ENCODE assay signal across 26 cellular contexts in genomic region chr17:58354541-58355216, GRCh38. TPM values are rescaled to one million over a fixed set of nuclear protein-coding genes. Genes with fewer than 3 reads are reported as not detected.
DNase-seq lines count a peak whose midpoint lies in the region; ATAC-seq, FAIRE-seq and TF ChIP-seq lines count a peak whose summit lies in the region.
"Had no signal": no experiment of that assay in that cellular context is flagged by ENCODE, and none has a peak within 500 bp of the region (broad histone marks: within the 10 kb centered on the region; RNA-seq: fewer than 3 reads in every experiment).

No MANE protein-coding gene starts in this region.

- DNase-seq in T-helper 2 cell treated with Interferon-gamma antibody and Interleukin-4, amounts not matched to agents 5 μg/mL and 100 μg/mL, for 36 hours (ENCODE audit: low spot score) = no peak
- DNase-seq in T-helper 2 cell (no peak), H9 (no peak), K562 (ENCODE audit: extremely low read depth in 1 of 4, low spot score in 3 of 4) (peak in 1 of 4 experiments; percentile 7), nephron progenitor cell (no peak), ascending aorta (ENCODE audit: low spot score in 2 of 2) (no peak), urothelium cell line (ENCODE audit: low spot score) (no peak)
- DNase-seq: activated CD4-positive, alpha-beta T cell treated with anti-CD3 and anti-CD28 coated beads, Interleukin-2, amount 50 U/mL, for 4 hours; activated T-cell treated with anti-CD3 and anti-CD28 coated beads, Interleukin-2, amount 50 U/mL, for 4 hours; dermis blood vessel endothelial cell; DMS53; hippocampal formation; kidney; NCI-H524 treated with DMSO at 0.1 percent for 48 hours; small intestine; stimulated activated CD4-positive, alpha-beta T cell treated with anti-CD3 and anti-CD28 coated beads, Interleukin-2, amount 100 ng/mL, for 48 hours; stomach; upper lobe of left lung; WERI-Rb-1 had no signal

- H3K4me2 ChIP-seq in H9 (ENCODE audit: insufficient read depth, insufficient read length, low read length) (no peak overlapping the region), K562 (ENCODE audit: insufficient read depth, low read length) (no peak overlapping the region; the same call in 1 of the 2 replicates)

- H3K23ac ChIP-seq in H9 (ENCODE audit: insufficient read length, low read depth, low read length) = no peak overlapping the region

- no peak overlapping the region for H2BK120ac ChIP-seq in H9 (ENCODE audit: low read depth, low read length, poor library complexity, severe bottlenecking)

- intact Hi-C loops in K562 (cut with micrococcal nuclease) (loop anchor here (5.0 kb wide), 1 partner anchor 83 kb away; no protein-coding TSS in a partner anchor), ascending aorta (cut with DNase I) (loop anchor here (5.0 to 10.0 kb wide), 2 partner anchors 502 to 750 kb away; partner anchors contain the start of genes MRPS23 and TRIM37)

- no peak overlapping the region for H4K8ac ChIP-seq in H9 (replicated peaks; ENCODE audit: insufficient read length, low read depth, low read length)

- H3K4me1 ChIP-seq in H9 (ENCODE audit: insufficient read depth, low read length) (no peaks in the 10 kb centered on the region), K562 (replicated peaks in 1 of 2; ENCODE audit: control insufficient read depth in 2 of 2, insufficient read depth in 2 of 2, low read length in 2 of 2) (peaks cover 20 to 23% of the 10 kb centered on the region in 2 experiments; a peak in 4 of 5 replicates), ascending aorta (peaks cover 2 to 3% of the 10 kb centered on the region in 2 donors)

- H3K18ac ChIP-seq in H9 (ENCODE audit: insufficient read length, low read depth, low read length) = no peak overlapping the region

- peak overlapping the region; percentile 49 for H3K27ac Mint-ChIP-seq in T-helper 2 cell treated with Interferon-gamma antibody and Interleukin-4, amounts not matched to agents 5 μg/mL and 100 μg/mL, for 36 hours
- H3K27ac Mint-ChIP-seq in H9 (peak overlapping the region in 1 of 3 experiments; percentile 68; a peak in 1 of 7 replicates), nephron progenitor cell (peak overlapping the region; percentile 15)

- H3K27ac ChIP-seq in H9 (ENCODE audit: insufficient read length, low read depth, low read length) (no peak overlapping the region), K562 (ENCODE audit: extremely low read depth, low read depth, low read length) (no peak overlapping the region; the same call in 2 of the 3 replicates), ascending aorta (no peak overlapping the region)
- H3K27ac ChIP-seq: C4-2B, upper lobe of left lung, WERI-Rb-1 had no signal

- no peaks in the 10 kb centered on the region for H4K20me1 ChIP-seq in H9 (ENCODE audit: control insufficient read depth, insufficient read depth, insufficient read length)
- H4K20me1 ChIP-seq in K562 (replicated peaks; ENCODE audit: control insufficient read depth, insufficient read depth, low read length) = no peaks in the 10 kb centered on the region; the same call in 1 of the 2 replicates

- peaks cover 5% of the 10 kb centered on the region; the same call in 1 of the 2 replicates for H3K79me2 ChIP-seq in H9 (ENCODE audit: insufficient read depth, low read length)
- peaks cover 30% of the 10 kb centered on the region for H3K79me2 ChIP-seq in K562 (ENCODE audit: control insufficient read depth, insufficient read depth, low read length)

- no peaks in the 10 kb centered on the region for H3K9me3 Mint-ChIP-seq in T-helper 2 cell treated with Interferon-gamma antibody and Interleukin-4, amounts not matched to agents 5 μg/mL and 100 μg/mL, for 36 hours
- no peaks in the 10 kb centered on the region for H3K9me3 Mint-ChIP-seq in H9
- H3K9me3 Mint-ChIP-seq in nephron progenitor cell = no peaks in the 10 kb centered on the region
- H3K9me3 Mint-ChIP-seq: activated T-cell treated with anti-CD3 and anti-CD28 coated beads, Interleukin-2, amount 50 U/mL, for 4 hours; nephron had no signal

- H3K9me3 ChIP-seq in H9 (ENCODE audit: control insufficient read depth, low read depth, low read length) (no peaks in the 10 kb centered on the region), K562 (replicated peaks; ENCODE audit: control insufficient read depth, insufficient read depth, low read depth, low read length) (no peaks in the 10 kb centered on the region), ascending aorta (no peaks in the 10 kb centered on the region)
- H3K9me3 ChIP-seq: breast epithelium, stomach, upper lobe of left lung had no signal

- H3K27me3 ChIP-seq in H9 (ENCODE audit: insufficient read depth, low read length) (no peaks in the 10 kb centered on the region), K562 (ENCODE audit: control insufficient read depth in 2 of 2, insufficient read depth in 2 of 2, low read length in 2 of 2) (no peaks in the 10 kb centered on the region), ascending aorta (no peaks in the 10 kb centered on the region)
- H3K27me3 ChIP-seq: breast epithelium, stomach, upper lobe of left lung had no signal

- H3K27me3 Mint-ChIP-seq in T-helper 2 cell treated with Interferon-gamma antibody and Interleukin-4, amounts not matched to agents 5 μg/mL and 100 μg/mL, for 36 hours (ENCODE audit: low read depth) = no peaks in the 10 kb centered on the region
- H3K27me3 Mint-ChIP-seq in H9 (ENCODE audit: low read depth) (peaks cover 5% of the 10 kb centered on the region; the same call in 1 of the 2 replicates), nephron progenitor cell (ENCODE audit: low read depth, poor library complexity) (peaks cover 2% of the 10 kb centered on the region)

- H4K91ac ChIP-seq in H9 (ENCODE audit: insufficient read length, low read depth, low read length) = no peak overlapping the region

- CTCF ChIA-PET in K562 (lab: Yijun Ruan, JAX; ENCODE audit: low intra/inter-chr PET ratio) = no interaction called here

- H4K5ac ChIP-seq in H9 (ENCODE audit: insufficient read length, low read depth, low read length) = no peak overlapping the region

- H3K4me3 Mint-ChIP-seq in T-helper 2 cell treated with Interferon-gamma antibody and Interleukin-4, amounts not matched to agents 5 μg/mL and 100 μg/mL, for 36 hours = no peak overlapping the region
- no peak overlapping the region for H3K4me3 Mint-ChIP-seq in H9
- no peak overlapping the region for H3K4me3 Mint-ChIP-seq in nephron progenitor cell

- H3K14ac ChIP-seq in H9 (ENCODE audit: insufficient read depth, low read length) = no peak overlapping the region; the same call in 1 of the 2 replicates

- H3T11ph ChIP-seq in H9 (ENCODE audit: low read length) = no peak overlapping the region

- ATAC-seq in K562 (no peak), GM21717 (IDR thresholded peaks at IDR 0.05; ENCODE audit: unreplicated experiment) (no peak)
- ATAC-seq: activated T-cell treated with anti-CD3 and anti-CD28 coated beads, Interleukin-2, amount 50 U/mL, for 4 hours; Right ventricle myocardium inferior had no signal

- no TSS peak for BruUV-seq in K562 (replicated peaks; lab: Mats Ljungman, UMichigan)

- H2AFZ ChIP-seq in H9 (ENCODE audit: low read length) (no peak overlapping the region), K562 (ENCODE audit: low read depth, low read length) (peak overlapping the region; percentile 41)

- no peak overlapping the region for H2BK15ac ChIP-seq in H9 (ENCODE audit: low read depth, low read length)

- no CpG with 5 or more reads among the region's 6 CpGs for WGBS in H9 (ENCODE audit: extremely low coverage, insufficient read length, low lambda C conversion rate)
- 45% methylated on average over 4 of the region's 6 CpGs for WGBS in K562 (ENCODE audit: insufficient coverage, low coverage, missing lambda C conversion rate)

- peaks cover 10% of the 10 kb centered on the region for H3K23me2 ChIP-seq in H9 (ENCODE audit: insufficient read length, low read depth, low read length, poor library complexity, severe bottlenecking)

- no peak for TF ChIP-seq EP300 in K562 (IDR thresholded peaks at IDR 0.05; ENCODE audit: low read length)

- H3K4me3 ChIP-seq in K562 = no peak overlapping the region
- no peak overlapping the region for H3K4me3 ChIP-seq in ascending aorta
- H3K4me3 ChIP-seq: breast epithelium, stomach, upper lobe of left lung had no signal

- H3K4me1 Mint-ChIP-seq in T-helper 2 cell treated with Interferon-gamma antibody and Interleukin-4, amounts not matched to agents 5 μg/mL and 100 μg/mL, for 36 hours (ENCODE audit: low read depth) = peaks cover 31% of the 10 kb centered on the region
- peaks cover 12 to 15% of the 10 kb centered on the region in 2 experiments for H3K4me1 Mint-ChIP-seq in H9
- H3K4me1 Mint-ChIP-seq in nephron progenitor cell = peaks cover 50% of the 10 kb centered on the region

- peak overlapping the region; percentile 12 for H2BK12ac ChIP-seq in H9 (ENCODE audit: insufficient read length, low read depth, low read length)

- no peak overlapping the region for H3K4ac ChIP-seq in H9 (ENCODE audit: low read depth, low read length)

- H3K36me3 Mint-ChIP-seq in T-helper 2 cell treated with Interferon-gamma antibody and Interleukin-4, amounts not matched to agents 5 μg/mL and 100 μg/mL, for 36 hours (ENCODE audit: low read depth) = peaks cover 43% of the 10 kb centered on the region
- H3K36me3 Mint-ChIP-seq in H9 (ENCODE audit: insufficient read depth in 1 of 3, low read depth in 3 of 3) (peaks cover 6 to 13% (median 12%) of the 10 kb centered on the region in 3 experiments; a peak in 6 of 7 replicates), nephron progenitor cell (ENCODE audit: low read depth) (peaks cover 14% of the 10 kb centered on the region)

- no peak overlapping the region for H2AK5ac ChIP-seq in H9 (ENCODE audit: insufficient read length, low read length)

- TF ChIP-seq POLR2A in K562 (conservative IDR thresholded peaks at IDR 0.05) = no peak

- H3K9ac ChIP-seq in H9 (ENCODE audit: extremely low read depth, insufficient read length, low read length) (no peak overlapping the region), K562 (ENCODE audit: insufficient read depth in 1 of 2, low read depth in 2 of 2, low read length in 2 of 2) (peak overlapping the region in 1 of 2 experiments; percentile 79; a peak in 2 of 4 replicates)

- H3K79me1 ChIP-seq in H9 (ENCODE audit: insufficient read depth, low read depth, low read length, poor library complexity, severe bottlenecking) = peaks cover 2% of the 10 kb centered on the region

- H3K56ac ChIP-seq in H9 (ENCODE audit: insufficient read length, low read depth, low read length) = no peak overlapping the region

- TF ChIP-seq RAD21 in K562 (CRISPR knock-in tag; conservative IDR thresholded peaks at IDR 0.05 in 1 of 2, IDR thresholded peaks at IDR 0.05 in 1 of 2) = no peak

- H3K36me3 ChIP-seq in K562 (ENCODE audit: control insufficient read depth, insufficient read depth, low read length) (peaks cover 10% of the 10 kb centered on the region), ascending aorta (peaks cover 7 to 10% of the 10 kb centered on the region in 2 donors)

- no peaks in the 10 kb centered on the region for H3K9me1 ChIP-seq in K562 (ENCODE audit: control insufficient read depth, insufficient read depth, low read length)

- POLR2A ChIA-PET in K562 (lab: Yijun Ruan, JAX) = interaction anchor here (0.7 to 17.7 kb wide), 8 partner anchors 9 to 71 kb away, joined by 3 to 257 read pairs (median 6); partner anchors contain the start of gene RNF43

- H2BK20ac ChIP-seq in H9 (ENCODE audit: low read depth, low read length, poor library complexity, severe bottlenecking) = no peak overlapping the region

- in situ Hi-C loops in K562 (cut with MboI) = no loop called here

- TF ChIP-seq CTCF in H9 (conservative IDR thresholded peaks at IDR 0.05) (no peak), K562 (IDR thresholded peaks at IDR 0.05 in 2 of 3, conservative IDR thresholded peaks at IDR 0.05 in 1 of 3; ENCODE audit: insufficient read depth in 2 of 3, low read depth in 1 of 3, low read length in 3 of 3) (no peak), nephron progenitor cell (IDR thresholded peaks at IDR 0.05) (no peak), ascending aorta (IDR thresholded peaks at IDR 0.05) (no peak)

- no peak overlapping the region for H2BK5ac ChIP-seq in H9 (ENCODE audit: insufficient read length, low read length)

- FAIRE-seq in K562 (lab: Jason Lieb, UNC) = no peak
- no peak for FAIRE-seq in urothelium cell line (lab: Jason Lieb, UNC)
- FAIRE-seq: kidney, small intestine had no signal

RNA-seq across cellular contexts. Expression of gene SUPT4H1, which starts 2.7 kb away (rescaled TPM):
- total RNA-seq in H9 (2021) = 107 and 109 TPM in 2 replicates
- total RNA-seq in K562 (2011; cell fraction: chromatin; rRNA removed; ENCODE audit: low replicate concordance) = 26.0 and 31.9 TPM in 2 replicates
- 30.7 and 32.8 TPM in 2 replicates for total RNA-seq in K562 (2011; cell fraction: nucleolus; rRNA removed)
- 38.1 and 51.1 TPM in 2 replicates for total RNA-seq in K562 (2011; cell fraction: nucleoplasm; rRNA removed)
- total RNA-seq in K562 (2014; rRNA removed) = 62.1 and 94.0 TPM in 2 replicates
- total RNA-seq in K562 (2014; rRNA removed; fragmentation: Illumina TruSeq; extraction: Trizol) = 102 and 108 TPM in 2 replicates
- 90.6 and 94.8 TPM in 2 replicates for total RNA-seq in K562 (2015; rRNA removed; fragmentation: Illumina TruSeq; extraction: Trizol)
- total RNA-seq in K562 (2021) = 105 and 111 TPM in 2 replicates
- polyA plus RNA-seq in K562 (2011; rRNA removed) = 198 and 273 TPM in 2 replicates
- 118 and 163 TPM in 2 replicates for polyA plus RNA-seq in K562 (2011; cell fraction: cytosol; rRNA removed)
- polyA plus RNA-seq in K562 (2011; cell fraction: nucleus; rRNA removed) = 45.3 and 71.9 TPM in 2 replicates
- polyA plus RNA-seq in K562 (2012) = 120 and 125 TPM in 2 replicates
- polyA plus RNA-seq in K562 (2014; fragmentation: Illumina TruSeq; extraction: Trizol) = 116 and 140 TPM in 2 replicates
- polyA plus RNA-seq in K562 (2014; fragmentation: Nextera tagmentation; extraction: Ambion mirVana) = 100 to 1,000 TPM; 235 to 320 TPM
- polyA plus RNA-seq in K562 (2014; rRNA removed) = 113 and 117 TPM in 2 replicates
- 107 and 135 TPM in 2 replicates for polyA minus RNA-seq in K562 (2011; rRNA and poly(A)+ RNA removed)
- polyA minus RNA-seq in K562 (2011; cell fraction: cytosol; rRNA and poly(A)+ RNA removed) = 23.5 and 42.2 TPM in 2 replicates
- polyA minus RNA-seq in K562 (2011; cell fraction: nucleus; rRNA and poly(A)+ RNA removed) = 12.4 and 23.0 TPM in 2 replicates
- 18.0 TPM for total RNA-seq in ascending aorta

RNA-seq across cellular contexts. Expression of gene TSPOAP1, which starts 26.1 kb away (rescaled TPM):
- total RNA-seq in H9 (2021) (17.3 and 19.0 TPM in 2 replicates), K562 (2014; rRNA removed) (1.0 and 1.8 TPM in 2 replicates), K562 (2014; rRNA removed; fragmentation: Illumina TruSeq; extraction: Trizol) (0.57 and 0.87 TPM in 2 replicates), K562 (2015; rRNA removed; fragmentation: Illumina TruSeq; extraction: Trizol) (0.94 and 1.2 TPM in 2 replicates), K562 (2021) (1.7 and 3.3 TPM in 2 replicates), ascending aorta (22.4 TPM)
- total RNA-seq in K562 (2011; cell fraction: chromatin; rRNA removed; ENCODE audit: low replicate concordance) = 26.2 and 58.3 TPM in 2 replicates
- total RNA-seq in K562 (2011; cell fraction: nucleolus; rRNA removed) = 24.0 and 24.1 TPM in 2 replicates
- total RNA-seq in K562 (2011; cell fraction: nucleoplasm; rRNA removed) = 18.1 and 18.9 TPM in 2 replicates
- polyA plus RNA-seq in K562 (2011; rRNA removed) (3.2 and 3.3 TPM in 2 replicates), K562 (2014; fragmentation: Illumina TruSeq; extraction: Trizol) (1.1 and 1.2 TPM in 2 replicates), K562 (2014; fragmentation: Nextera tagmentation; extraction: Ambion mirVana) (not detected), K562 (2014; rRNA removed) (1.6 and 3.9 TPM in 2 replicates)
- 2.4 and 2.6 TPM in 2 replicates for polyA plus RNA-seq in K562 (2011; cell fraction: cytosol; rRNA removed)
- 26.8 and 38.8 TPM in 2 replicates for polyA plus RNA-seq in K562 (2011; cell fraction: nucleus; rRNA removed)
- 3.0 and 5.1 TPM in 2 replicates for polyA plus RNA-seq in K562 (2012)
- polyA minus RNA-seq in K562 (2011; rRNA and poly(A)+ RNA removed) = 1.1 and 1.8 TPM in 2 replicates
- 0.76 and 2.1 TPM in 2 replicates for polyA minus RNA-seq in K562 (2011; cell fraction: cytosol; rRNA and poly(A)+ RNA removed)
- polyA minus RNA-seq in K562 (2011; cell fraction: nucleus; rRNA and poly(A)+ RNA removed) = 4.1 and 6.2 TPM in 2 replicates
- total RNA-seq: A172, pulmonary artery endothelial cell had no signal
